ENCODE assay signal across 21 cellular contexts in the genomic region with DNA sequence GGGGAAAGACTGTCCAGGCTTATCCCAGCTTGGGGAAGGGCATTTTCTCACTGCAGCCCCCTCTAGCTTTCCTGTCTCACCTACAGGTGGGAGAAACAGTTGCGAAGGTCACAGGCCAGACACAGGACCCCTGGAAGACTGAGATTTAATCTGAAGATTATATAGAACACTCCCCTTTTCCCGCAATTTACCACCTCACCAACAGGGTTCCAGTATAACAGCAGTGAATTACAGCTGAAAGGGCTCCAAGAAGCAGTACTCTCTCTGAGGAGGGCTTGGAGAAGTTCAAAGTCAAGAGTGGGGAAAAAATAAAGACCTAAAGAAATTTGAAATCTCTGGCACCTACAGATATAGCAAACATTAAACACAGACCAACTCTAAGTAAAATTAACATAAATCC.
"Had no signal": no experiment of that assay in that cellular context is flagged by ENCODE, and none has a peak within 500 bp of the region (broad histone marks: within the 10 kb centered on the region; RNA-seq: fewer than 3 reads in every experiment).

No MANE protein-coding gene starts in this region.

- H3K4me1 Mint-ChIP-seq: natural killer cell; stimulated activated memory B cell treated with anti-CD40 and anti-IgM and Interleukin-4, amounts not matched to agents 10 μg/mL and 1 μg/mL and 100 μg/mL, for 72 hours had no signal

- H3K4me1 ChIP-seq: gastrocnemius medialis, lower lobe of right lung, pancreas, spleen, testis had no signal

- H3K27me3 ChIP-seq: gastrocnemius medialis, pancreas, testis, tibial artery had no signal

- H3K36me3 Mint-ChIP-seq: stimulated activated memory B cell treated with anti-CD40 and anti-IgM and Interleukin-4, amounts not matched to agents 10 μg/mL and 1 μg/mL and 100 μg/mL, for 72 hours; type B pancreatic cell had no signal

- H3K27ac Mint-ChIP-seq: natural killer cell; stimulated activated memory B cell treated with anti-CD40 and anti-IgM and Interleukin-4, amounts not matched to agents 10 μg/mL and 1 μg/mL and 100 μg/mL, for 72 hours; type B pancreatic cell had no signal

- H3K27ac ChIP-seq: gastrocnemius medialis, lower lobe of right lung, neutrophil, pancreas, skin epidermis, spleen, testis, tibial artery had no signal

- H3K4me3 Mint-ChIP-seq: natural killer cell; neural crest cell; stimulated activated memory B cell treated with anti-CD40 and anti-IgM and Interleukin-4, amounts not matched to agents 10 μg/mL and 1 μg/mL and 100 μg/mL, for 72 hours; type B pancreatic cell had no signal

- ATAC-seq: gastrocnemius medialis; left ventricle myocardium superior; lower lobe of right lung; natural killer cell; pancreas; stimulated activated memory B cell treated with anti-CD40 and anti-IgM and Interleukin-4, amounts not matched to agents 10 μg/mL and 1 μg/mL and 100 μg/mL, for 72 hours; stimulated activated naive CD8-positive, alpha-beta T cell treated with anti-CD3 and anti-CD28 coated beads, Interleukin-15, Interleukin-2, amounts not matched to agents 100 U/mL and 50 U/mL, for 24 hours had no signal

- H3K36me3 ChIP-seq: gastrocnemius medialis, lower lobe of right lung, neutrophil, pancreas, spleen, tibial artery had no signal

- H3K9me3 ChIP-seq: gastrocnemius medialis, lower lobe of right lung, neutrophil, pancreas, testis, tibial artery had no signal

- DNase-seq: dermis blood vessel endothelial cell; effector memory CD4-positive, alpha-beta T cell; gastrocnemius medialis; left ventricle myocardium superior; lower lobe of right lung; natural killer cell; pancreas; retina; spleen; stimulated activated CD4-positive, alpha-beta T cell treated with anti-CD3 and anti-CD28 coated beads, Interleukin-4, amount 100 ng/mL, for 4 hours; stimulated activated naive CD8-positive, alpha-beta T cell treated with anti-CD3 and anti-CD28 coated beads, Interleukin-15, Interleukin-2, amounts not matched to agents 100 U/mL and 50 U/mL, for 24 hours; substantia nigra; testis; tibial artery had no signal

- H3K4me3 ChIP-seq: gastrocnemius medialis, lower lobe of right lung, pancreas, skin epidermis, spleen, testis, tibial artery had no signal

- FAIRE-seq: colon, keratinocyte, pancreas had no signal
